ENCODE assay signal across 16 cellular contexts in the genomic region with DNA sequence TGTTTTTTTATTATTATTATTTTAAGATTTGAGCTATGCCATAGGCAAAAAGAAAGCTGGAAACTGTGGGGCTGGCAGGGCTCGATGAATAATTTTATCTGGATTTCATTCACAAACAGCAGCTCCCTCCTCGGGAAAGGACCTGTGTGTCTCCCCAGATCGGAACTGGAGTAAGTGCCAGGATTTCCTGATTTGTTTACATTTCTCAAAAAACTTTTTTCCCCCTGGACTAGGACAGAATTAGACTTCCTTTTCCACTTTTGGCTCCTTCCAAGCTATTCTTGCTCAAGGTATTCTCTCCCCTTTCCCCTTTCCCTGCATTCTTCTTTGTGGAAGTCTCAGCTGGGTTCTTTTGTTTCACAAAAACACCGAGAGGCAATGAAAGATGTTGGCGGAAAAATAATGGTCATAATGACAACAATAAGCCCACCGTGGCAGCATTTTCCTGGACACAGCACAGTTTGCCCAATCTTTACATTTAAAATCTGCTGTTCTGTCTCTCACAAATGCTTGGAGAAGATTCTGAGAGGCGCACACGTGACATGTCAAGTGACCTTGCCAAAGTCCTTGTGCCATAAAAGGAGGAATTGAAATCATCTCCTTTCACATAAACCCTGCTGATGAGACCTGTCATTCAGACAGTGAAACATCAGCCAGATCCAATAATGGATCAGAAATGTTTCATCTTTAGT.
DNase-seq lines count a peak whose midpoint lies in the region; ATAC-seq, FAIRE-seq and TF ChIP-seq lines count a peak whose summit lies in the region.
"Had no signal": no experiment of that assay in that cellular context is flagged by ENCODE, and none has a peak within 500 bp of the region (broad histone marks: within the 10 kb centered on the region; RNA-seq: fewer than 3 reads in every experiment).

No MANE protein-coding gene starts in this region.

- H3K9ac ChIP-seq in fibroblast of lung (ENCODE audit: insufficient read depth, low read length): no peak overlapping the region
- no peak overlapping the region for H3K9ac ChIP-seq in kidney (ENCODE audit: low read length in 2 of 2)
- H3K9ac ChIP-seq: BLaER1 treated with 17β-estradiol and CSF1 and Interleukin-3, amounts not matched to agents 10 nM and 100 nM had no signal

- H3K4me2 ChIP-seq in fibroblast of lung (ENCODE audit: extremely low read depth, insufficient read depth, low read length): peak overlapping the region; percentile 68

- peak overlapping the region; percentile 62 for H2AFZ ChIP-seq in fibroblast of lung (ENCODE audit: low read length)

- no peaks in the 10 kb centered on the region for H4K20me1 ChIP-seq in fibroblast of lung (ENCODE audit: control insufficient read depth, extremely low read depth, insufficient read depth, low read length)
- H4K20me1 ChIP-seq: BLaER1 treated with 17β-estradiol and CSF1 and Interleukin-3, amounts not matched to agents 10 nM and 100 nM had no signal

- H3K36me3 ChIP-seq in SJSA1 (no peaks in the 10 kb centered on the region), fibroblast of lung (ENCODE audit: control insufficient read depth, insufficient read depth, low read length) (no peaks in the 10 kb centered on the region), kidney (ENCODE audit: control insufficient read depth in 1 of 2, insufficient read depth in 2 of 2, low read length in 2 of 2) (no peaks in the 10 kb centered on the region)
- H3K36me3 ChIP-seq: BLaER1 treated with 17β-estradiol and CSF1 and Interleukin-3, amounts not matched to agents 10 nM and 100 nM; thyroid gland had no signal

- H3K4me3 ChIP-seq in SJSA1 (peak overlapping the region; percentile 23), fibroblast of lung (replicated peaks in 1 of 4; ENCODE audit: control extremely low read depth in 1 of 4, insufficient read depth in 1 of 4, low read depth in 3 of 4, low read length in 4 of 4) (peak overlapping the region in 3 of 4 experiments; percentile 11 to 25 (median 24)), kidney (ENCODE audit: low read length in 2 of 2) (peak overlapping the region in 1 of 2 donors; percentile 10)
- H3K4me3 ChIP-seq: BLaER1 treated with 17β-estradiol and CSF1 and Interleukin-3, amounts not matched to agents 10 nM and 100 nM; body of pancreas; thyroid gland had no signal

- no peak for TF ChIP-seq CTCF in fibroblast of lung (conservative IDR thresholded peaks at IDR 0.05 in 1 of 2, IDR thresholded peaks at IDR 0.05 in 1 of 2; ENCODE audit: low read depth in 1 of 2, low read length in 2 of 2)
- no peak for TF ChIP-seq CTCF in kidney (IDR thresholded peaks at IDR 0.05; ENCODE audit: borderline replicate concordance, extremely low read depth, insufficient read depth)

- H3K4me1 ChIP-seq in SJSA1 (replicated peaks) (peaks cover 36% of the 10 kb centered on the region), fibroblast of lung (ENCODE audit: control insufficient read depth, extremely low read depth, insufficient read depth, low read length) (peaks cover 6% of the 10 kb centered on the region), kidney (ENCODE audit: control insufficient read depth in 1 of 2, insufficient read depth in 1 of 2, low read depth in 1 of 2, low read length in 2 of 2) (peaks cover 0 to 6% of the 10 kb centered on the region in 2 donors)
- H3K4me1 ChIP-seq: body of pancreas had no signal

- DNase-seq in GM03348 (ENCODE audit: low spot score) (peak; percentile 10), SJSA1 (ENCODE audit: low read depth in 1 of 2, low spot score in 2 of 2) (peak in 1 of 2 experiments; percentile 52), fibroblast of lung (ENCODE audit: low read depth in 2 of 2) (peak in 1 of 2 donors; percentile 37), pulmonary artery endothelial cell (ENCODE audit: low read depth, low spot score) (peak; percentile 33), kidney (no peak), NOMO-1 treated with dmso at 0.1 percent for 144 hours (lab: John Stamatoyannopoulos, UW; ENCODE audit: unreplicated experiment) (no peak), SIG-M5 (lab: John Stamatoyannopoulos, UW) (no peak)
- DNase-seq: activated T-cell treated with anti-CD3 and anti-CD28 coated beads, Interleukin-2, amount 50 U/mL, for 48 hours; body of pancreas; NCI-H2081; thyroid gland had no signal

- H3K9me3 ChIP-seq in SJSA1 (replicated peaks) (no peaks in the 10 kb centered on the region), fibroblast of lung (ENCODE audit: control insufficient read depth, insufficient read depth, low read depth, low read length) (no peaks in the 10 kb centered on the region), kidney (ENCODE audit: control insufficient read depth in 1 of 2, low read length in 2 of 2) (no peaks in the 10 kb centered on the region)
- H3K9me3 ChIP-seq: BLaER1 treated with 17β-estradiol and CSF1 and Interleukin-3, amounts not matched to agents 10 nM and 100 nM; body of pancreas; thyroid gland had no signal

- H3K79me2 ChIP-seq in fibroblast of lung (ENCODE audit: control insufficient read depth, insufficient read depth, low read length): no peaks in the 10 kb centered on the region

- intact Hi-C loops in kidney (cut with DNase I): no loop called here

- no peak for FAIRE-seq in kidney (lab: Jason Lieb, UNC)
- FAIRE-seq: G401.6, RCC 7860 had no signal

- H3K27me3 ChIP-seq in SJSA1 (replicated peaks) (no peaks in the 10 kb centered on the region), fibroblast of lung (ENCODE audit: control insufficient read depth, insufficient read depth, low read length) (no peaks in the 10 kb centered on the region)
- H3K27me3 ChIP-seq: BLaER1 treated with 17β-estradiol and CSF1 and Interleukin-3, amounts not matched to agents 10 nM and 100 nM; body of pancreas; thyroid gland had no signal

- no peak for ATAC-seq in GM21423 (IDR thresholded peaks at IDR 0.05; ENCODE audit: unreplicated experiment)
- ATAC-seq: body of pancreas, esophagus mucosa had no signal

- peak overlapping the region; percentile 63 for H3K27ac ChIP-seq in SJSA1
- no peak overlapping the region for H3K27ac ChIP-seq in fibroblast of lung (ENCODE audit: insufficient read depth, low read length)
- H3K27ac ChIP-seq in kidney (ENCODE audit: low read depth in 2 of 2, low read length in 2 of 2): peak overlapping the region in 1 of 2 donors; percentile 78
- H3K27ac ChIP-seq: body of pancreas had no signal

Comparison
In these comparisons a context has a peak if more than half of its experiments do, and no peak if none do; other contexts are left out.
1. DNase-seq: peak in GM03348 (single experiment) and pulmonary artery endothelial cell (single experiment); none in kidney (single experiment), NOMO-1 treated with dmso at 0.1 percent for 144 hours (single experiment) and SIG-M5 (single experiment).